In the genomic region with DNA sequence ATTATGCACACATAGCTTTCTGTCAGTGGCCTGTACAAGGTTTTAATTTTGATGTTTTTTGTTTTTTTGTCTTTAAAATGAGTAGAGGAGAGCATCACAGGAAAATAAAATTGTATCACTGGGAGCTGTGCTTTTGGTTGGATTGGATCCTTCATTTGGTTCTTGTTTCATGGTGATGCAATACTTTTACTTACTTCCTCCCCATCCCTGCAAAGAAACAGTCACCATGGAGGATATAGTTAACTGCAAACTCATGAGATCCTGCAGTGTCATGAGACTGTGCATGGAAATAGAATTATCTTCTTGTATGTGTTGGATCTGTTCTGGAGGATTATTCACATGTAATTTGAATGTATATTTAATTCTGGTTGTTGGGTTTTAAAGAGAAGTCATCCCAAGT, we compare ENCODE assay signal across 1 cellular context.
TF ChIP-seq lines count a peak whose summit lies in the region.

No MANE protein-coding gene starts in this region.

TF ChIP-seq in K562, 482 proteins besides CTCF, POLR2A, EP300 and RAD21 (continued from another document and continues in another):
- TF ChIP-seq, protein P1, sequence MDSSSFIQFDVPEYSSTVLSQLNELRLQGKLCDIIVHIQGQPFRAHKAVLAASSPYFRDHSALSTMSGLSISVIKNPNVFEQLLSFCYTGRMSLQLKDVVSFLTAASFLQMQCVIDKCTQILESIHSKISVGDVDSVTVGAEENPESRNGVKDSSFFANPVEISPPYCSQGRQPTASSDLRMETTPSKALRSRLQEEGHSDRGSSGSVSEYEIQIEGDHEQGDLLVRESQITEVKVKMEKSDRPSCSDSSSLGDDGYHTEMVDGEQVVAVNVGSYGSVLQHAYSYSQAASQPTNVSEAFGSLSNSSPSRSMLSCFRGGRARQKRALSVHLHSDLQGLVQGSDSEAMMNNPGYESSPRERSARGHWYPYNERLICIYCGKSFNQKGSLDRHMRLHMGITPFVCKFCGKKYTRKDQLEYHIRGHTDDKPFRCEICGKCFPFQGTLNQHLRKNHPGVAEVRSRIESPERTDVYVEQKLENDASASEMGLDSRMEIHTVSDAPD (CRISPR knock-in tag; IDR thresholded peaks at IDR 0.05) = no peak
- TF ChIP-seq ZNF778 (CRISPR knock-in tag; IDR thresholded peaks at IDR 0.05) (no peak), ELF4 (CRISPR knock-in tag; IDR thresholded peaks at IDR 0.05) (no peak), ARID1B (IDR thresholded peaks at IDR 0.05) (peak; percentile 17; the same call in 1 of the 2 replicates), RCOR1 (IDR thresholded peaks at IDR 0.05; ENCODE audit: borderline replicate concordance in 1 of 2, low read depth in 2 of 2, low read length in 2 of 2) (peak in 1 of 2 experiments; percentile 74; a peak in 1 of 4 replicates), JUN (IDR thresholded peaks at IDR 0.05; ENCODE audit: borderline replicate concordance, low read depth, low read length) (peak; percentile 56), JUN (CRISPR knock-in tag; IDR thresholded peaks at IDR 0.05; ENCODE audit: borderline replicate concordance) (no peak), BDP1 (IDR thresholded peaks at IDR 0.05; ENCODE audit: insufficient read depth, insufficient read length) (no peak), IRF9 (tag; IDR thresholded peaks at IDR 0.05) (peak; percentile 94), CTBP1 (IDR thresholded peaks at IDR 0.05; ENCODE audit: borderline replicate concordance) (peak; percentile 37), NKRF (IDR thresholded peaks at IDR 0.05; ENCODE audit: borderline replicate concordance) (no peak), BRCA1 (IDR thresholded peaks at IDR 0.05) (no peak), BRCA1 (CRISPR knock-in tag; IDR thresholded peaks at IDR 0.05) (no peak), FUS (optimal IDR thresholded peaks at IDR 0.05; ENCODE audit: low read depth, low read length) (no peak), DPF2 (IDR thresholded peaks at IDR 0.05) (peak; percentile 38; the same call in 1 of the 2 replicates), JUNB (CRISPR knock-in tag; conservative IDR thresholded peaks at IDR 0.05) (peak; percentile 63), CREB1 (IDR thresholded peaks at IDR 0.05) (no peak), CREB1 (CRISPR knock-in tag; IDR thresholded peaks at IDR 0.05) (no peak), HNRNPK (IDR thresholded peaks at IDR 0.05; ENCODE audit: low read depth, low read length, poor library complexity, severe bottlenecking) (no peak), ETV1 (tag; conservative IDR thresholded peaks at IDR 0.05; ENCODE audit: low read depth) (peak; percentile 64; the same call in 1 of the 2 replicates), RNF2 (IDR thresholded peaks at IDR 0.05) (no peak), ELF1 (tag; IDR thresholded peaks at IDR 0.05) (peak; percentile 29; the same call in 1 of the 2 replicates), KAT8 (IDR thresholded peaks at IDR 0.05; ENCODE audit: low read depth) (no peak), HMBOX1 (IDR thresholded peaks at IDR 0.05) (0 out of 2 replicates have a peak, but pooled peaks have one; percentile 69), ATF4 (CRISPR knock-in tag; IDR thresholded peaks at IDR 0.05) (peak; percentile 91), POLR2B (IDR thresholded peaks at IDR 0.05; ENCODE audit: low read depth, partially characterized antibody) (no peak), MAFK (IDR thresholded peaks at IDR 0.05; ENCODE audit: low read length) (peak; percentile 52; the same call in 1 of the 2 replicates), HDAC2 (IDR thresholded peaks at IDR 0.05) (0 out of 2 replicates have a peak, but pooled peaks have one; percentile 36), POLR3A (IDR thresholded peaks at IDR 0.05; ENCODE audit: borderline replicate concordance, extremely low read depth, insufficient read depth, insufficient read length) (no peak), C11orf30 (IDR thresholded peaks at IDR 0.05; ENCODE audit: low read depth) (peak; percentile 75), RFX1 (IDR thresholded peaks at IDR 0.05) (peak; percentile 41; the same call in 1 of the 2 replicates), NFE2 (IDR thresholded peaks at IDR 0.05; ENCODE audit: low read depth) (peak; percentile 79), KLF10 (CRISPR knock-in tag; IDR thresholded peaks at IDR 0.05) (no peak), CEBPG (CRISPR knock-in tag; IDR thresholded peaks at IDR 0.05) (peak; percentile 89), CEBPG (tag; conservative IDR thresholded peaks at IDR 0.05 in 1 of 2, IDR thresholded peaks at IDR 0.05 in 1 of 2) (peak; percentile 97 to 98), XRCC3 (IDR thresholded peaks at IDR 0.05) (no peak), HINFP (tag; conservative IDR thresholded peaks at IDR 0.05; ENCODE audit: low read depth) (no peak), ZNF316 (IDR thresholded peaks at IDR 0.05) (peak; percentile 65; the same call in 1 of the 2 replicates), CEBPB (tag; IDR thresholded peaks at IDR 0.05) (peak; percentile 99), SMARCA4 (IDR thresholded peaks at IDR 0.05) (0 out of 2 replicates have a peak, but pooled peaks have one; percentile 43)
- TF ChIP-seq, protein P2, sequence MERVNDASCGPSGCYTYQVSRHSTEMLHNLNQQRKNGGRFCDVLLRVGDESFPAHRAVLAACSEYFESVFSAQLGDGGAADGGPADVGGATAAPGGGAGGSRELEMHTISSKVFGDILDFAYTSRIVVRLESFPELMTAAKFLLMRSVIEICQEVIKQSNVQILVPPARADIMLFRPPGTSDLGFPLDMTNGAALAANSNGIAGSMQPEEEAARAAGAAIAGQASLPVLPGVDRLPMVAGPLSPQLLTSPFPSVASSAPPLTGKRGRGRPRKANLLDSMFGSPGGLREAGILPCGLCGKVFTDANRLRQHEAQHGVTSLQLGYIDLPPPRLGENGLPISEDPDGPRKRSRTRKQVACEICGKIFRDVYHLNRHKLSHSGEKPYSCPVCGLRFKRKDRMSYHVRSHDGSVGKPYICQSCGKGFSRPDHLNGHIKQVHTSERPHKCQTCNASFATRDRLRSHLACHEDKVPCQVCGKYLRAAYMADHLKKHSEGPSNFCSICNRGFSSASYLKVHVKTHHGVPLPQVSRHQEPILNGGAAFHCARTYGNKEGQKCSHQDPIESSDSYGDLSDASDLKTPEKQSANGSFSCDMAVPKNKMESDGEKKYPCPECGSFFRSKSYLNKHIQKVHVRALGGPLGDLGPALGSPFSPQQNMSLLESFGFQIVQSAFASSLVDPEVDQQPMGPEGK (CRISPR knock-in tag; IDR thresholded peaks at IDR 0.05; ENCODE audit: borderline replicate concordance) = 0 out of 2 replicates have a peak, but pooled peaks have one; percentile 14
- TF ChIP-seq, protein P3, sequence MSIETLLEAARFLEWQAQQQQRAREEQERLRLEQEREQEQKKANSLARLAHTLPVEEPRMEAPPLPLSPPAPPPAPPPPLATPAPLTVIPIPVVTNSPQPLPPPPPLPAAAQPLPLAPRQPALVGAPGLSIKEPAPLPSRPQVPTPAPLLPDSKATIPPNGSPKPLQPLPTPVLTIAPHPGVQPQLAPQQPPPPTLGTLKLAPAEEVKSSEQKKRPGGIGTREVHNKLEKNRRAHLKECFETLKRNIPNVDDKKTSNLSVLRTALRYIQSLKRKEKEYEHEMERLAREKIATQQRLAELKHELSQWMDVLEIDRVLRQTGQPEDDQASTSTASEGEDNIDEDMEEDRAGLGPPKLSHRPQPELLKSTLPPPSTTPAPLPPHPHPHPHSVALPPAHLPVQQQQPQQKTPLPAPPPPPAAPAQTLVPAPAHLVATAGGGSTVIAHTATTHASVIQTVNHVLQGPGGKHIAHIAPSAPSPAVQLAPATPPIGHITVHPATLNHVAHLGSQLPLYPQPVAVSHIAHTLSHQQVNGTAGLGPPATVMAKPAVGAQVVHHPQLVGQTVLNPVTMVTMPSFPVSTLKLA (conservative IDR thresholded peaks at IDR 0.05) = 0 out of 4 replicates have a peak, but pooled peaks of 1 of the 2 experiments have one; percentile 7
- TF ChIP-seq, protein P4, sequence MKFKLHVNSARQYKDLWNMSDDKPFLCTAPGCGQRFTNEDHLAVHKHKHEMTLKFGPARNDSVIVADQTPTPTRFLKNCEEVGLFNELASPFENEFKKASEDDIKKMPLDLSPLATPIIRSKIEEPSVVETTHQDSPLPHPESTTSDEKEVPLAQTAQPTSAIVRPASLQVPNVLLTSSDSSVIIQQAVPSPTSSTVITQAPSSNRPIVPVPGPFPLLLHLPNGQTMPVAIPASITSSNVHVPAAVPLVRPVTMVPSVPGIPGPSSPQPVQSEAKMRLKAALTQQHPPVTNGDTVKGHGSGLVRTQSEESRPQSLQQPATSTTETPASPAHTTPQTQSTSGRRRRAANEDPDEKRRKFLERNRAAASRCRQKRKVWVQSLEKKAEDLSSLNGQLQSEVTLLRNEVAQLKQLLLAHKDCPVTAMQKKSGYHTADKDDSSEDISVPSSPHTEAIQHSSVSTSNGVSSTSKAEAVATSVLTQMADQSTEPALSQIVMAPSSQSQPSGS (CRISPR knock-in tag; IDR thresholded peaks at IDR 0.05) = no peak
- TF ChIP-seq, protein P5, sequence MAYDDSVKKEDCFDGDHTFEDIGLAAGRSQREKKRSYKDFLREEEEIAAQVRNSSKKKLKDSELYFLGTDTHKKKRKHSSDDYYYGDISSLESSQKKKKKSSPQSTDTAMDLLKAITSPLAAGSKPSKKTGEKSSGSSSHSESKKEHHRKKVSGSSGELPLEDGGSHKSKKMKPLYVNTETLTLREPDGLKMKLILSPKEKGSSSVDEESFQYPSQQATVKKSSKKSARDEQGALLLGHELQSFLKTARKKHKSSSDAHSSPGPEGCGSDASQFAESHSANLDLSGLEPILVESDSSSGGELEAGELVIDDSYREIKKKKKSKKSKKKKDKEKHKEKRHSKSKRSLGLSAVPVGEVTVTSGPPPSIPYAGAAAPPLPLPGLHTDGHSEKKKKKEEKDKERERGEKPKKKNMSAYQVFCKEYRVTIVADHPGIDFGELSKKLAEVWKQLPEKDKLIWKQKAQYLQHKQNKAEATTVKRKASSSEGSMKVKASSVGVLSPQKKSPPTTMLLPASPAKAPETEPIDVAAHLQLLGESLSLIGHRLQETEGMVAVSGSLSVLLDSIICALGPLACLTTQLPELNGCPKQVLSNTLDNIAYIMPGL (CRISPR knock-in tag; IDR thresholded peaks at IDR 0.05) = no peak
- TF ChIP-seq, protein P6, sequence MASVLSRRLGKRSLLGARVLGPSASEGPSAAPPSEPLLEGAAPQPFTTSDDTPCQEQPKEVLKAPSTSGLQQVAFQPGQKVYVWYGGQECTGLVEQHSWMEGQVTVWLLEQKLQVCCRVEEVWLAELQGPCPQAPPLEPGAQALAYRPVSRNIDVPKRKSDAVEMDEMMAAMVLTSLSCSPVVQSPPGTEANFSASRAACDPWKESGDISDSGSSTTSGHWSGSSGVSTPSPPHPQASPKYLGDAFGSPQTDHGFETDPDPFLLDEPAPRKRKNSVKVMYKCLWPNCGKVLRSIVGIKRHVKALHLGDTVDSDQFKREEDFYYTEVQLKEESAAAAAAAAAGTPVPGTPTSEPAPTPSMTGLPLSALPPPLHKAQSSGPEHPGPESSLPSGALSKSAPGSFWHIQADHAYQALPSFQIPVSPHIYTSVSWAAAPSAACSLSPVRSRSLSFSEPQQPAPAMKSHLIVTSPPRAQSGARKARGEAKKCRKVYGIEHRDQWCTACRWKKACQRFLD (CRISPR knock-in tag; IDR thresholded peaks at IDR 0.05) = 0 out of 2 replicates have a peak, but pooled peaks have one; percentile 22
